Comparison of ENCODE assay signal across 8 cellular contexts in genomic region chr4:11805837-11806236, GRCh38.
DNase-seq lines count a peak whose midpoint lies in the region; ATAC-seq, FAIRE-seq and TF ChIP-seq lines count a peak whose summit lies in the region.

No MANE protein-coding gene starts in this region.

- no peak for FAIRE-seq in pancreas (lab: Jason Lieb, UNC)

- no peak overlapping the region for H3K4me3 Mint-ChIP-seq in immature natural killer cell

- H3K9me3 ChIP-seq in esophagus squamous epithelium (no peaks in the 10 kb centered on the region), pancreas (no peaks in the 10 kb centered on the region)

- no peaks in the 10 kb centered on the region for H3K27me3 ChIP-seq in esophagus squamous epithelium
- no peaks in the 10 kb centered on the region for H3K27me3 ChIP-seq in pancreas

- no peak overlapping the region for H3K4me3 ChIP-seq in esophagus squamous epithelium
- H3K4me3 ChIP-seq in pancreas, result no peak overlapping the region

- no peaks in the 10 kb centered on the region for H3K36me3 ChIP-seq in esophagus squamous epithelium
- no peaks in the 10 kb centered on the region for H3K36me3 ChIP-seq in pancreas

- intact Hi-C loops in esophagus squamous epithelium (cut with DNase I), result no loop called here
- intact Hi-C loops in pancreas (cut with DNase I), result no loop called here

- no peak overlapping the region for H3K27ac ChIP-seq in esophagus squamous epithelium
- H3K27ac ChIP-seq in pancreas, result no peak overlapping the region

- no peak for TF ChIP-seq POLR2A in esophagus squamous epithelium (IDR thresholded peaks at IDR 0.05)

- WGBS in esophagus squamous epithelium, 2 donors, result 50 to 59% methylated on average over 1 of the region's 1 CpG
- 9 to 20% methylated on average over 1 of the region's 1 CpG for WGBS in pancreas, 2 donors

- DNase-seq in ACHN (peak; percentile 46), H4 (ENCODE audit: low spot score) (peak; percentile 58), NOMO-1 treated with DMSO at 0.1 percent for 48 hours (lab: John Stamatoyannopoulos, UW; ENCODE audit: unreplicated experiment) (peak; percentile 58), esophagus squamous epithelium (lab: John Stamatoyannopoulos, UW) (no peak), pancreas (no peak), cerebellar nuclear complex (lab: John Stamatoyannopoulos, UW) (no peak), T-helper 2 cell (no peak), immature natural killer cell (no peak)

- TF ChIP-seq CTCF in esophagus squamous epithelium (IDR thresholded peaks at IDR 0.05) (peak in 5 of 6 experiments; percentile 23 to 53 (median 32)), pancreas (IDR thresholded peaks at IDR 0.05) (peak in 2 of 4 donors; percentile 14 to 33)

- H3K9me3 Mint-ChIP-seq in immature natural killer cell, result peaks cover 0 to 2% (median 0%) of the 10 kb centered on the region in 6 donors

- H3K4me1 ChIP-seq in esophagus squamous epithelium (no peaks in the 10 kb centered on the region), pancreas (no peaks in the 10 kb centered on the region)

- no peaks in the 10 kb centered on the region for H3K4me1 Mint-ChIP-seq in immature natural killer cell

- no peaks in the 10 kb centered on the region for H3K27me3 Mint-ChIP-seq in immature natural killer cell (ENCODE audit: low read depth in 3 of 3)

- no peaks in the 10 kb centered on the region for H3K36me3 Mint-ChIP-seq in immature natural killer cell

- in situ Hi-C loops in ACHN (cut with HindIII; ENCODE audit: low pct_ligation_motif_present, low pct_unique_long_range_greater_than_20kb, low sequenced_read_pairs), result no loop called here

- H3K27ac Mint-ChIP-seq in immature natural killer cell, result no peak overlapping the region

- ATAC-seq in pancreas, result peak in 3 of 4 donors; percentile 56 to 73 (median 62)

Comparison
In these comparisons a context has a peak if more than half of its experiments do, and no peak if none do; other contexts are left out.
1. DNase-seq: peak in ACHN (single experiment), H4 (single experiment) and NOMO-1 treated with DMSO at 0.1 percent for 48 hours (single experiment); none in esophagus squamous epithelium (single experiment), pancreas (0 of 6), cerebellar nuclear complex (0 of 2), T-helper 2 cell (0 of 5) and immature natural killer cell (0 of 3).